In the genomic region with DNA sequence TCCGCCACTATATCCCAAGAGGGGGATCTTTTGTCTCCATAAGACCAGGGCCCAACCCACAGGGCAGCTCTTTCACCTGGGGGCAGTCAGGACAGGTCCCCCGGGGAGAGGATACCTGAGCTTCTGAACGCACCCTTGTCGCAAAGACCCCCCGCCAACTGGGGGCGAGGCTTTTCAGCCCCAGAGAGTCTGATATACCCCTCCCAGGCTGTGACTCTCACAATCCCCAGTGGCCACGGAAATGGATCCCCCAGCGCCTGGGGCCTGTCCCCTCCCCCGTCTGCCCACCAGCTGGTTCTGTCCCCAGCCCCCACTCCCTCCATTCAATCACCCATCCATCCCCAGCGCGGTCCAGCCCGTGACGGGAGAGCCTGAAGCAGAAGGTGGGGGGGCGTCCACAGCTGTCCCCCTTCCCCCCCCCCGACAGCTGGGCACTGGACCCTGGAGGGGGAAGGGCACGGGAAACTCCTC, we compare ENCODE assay signal across 1 cellular context.
TF ChIP-seq lines count a peak whose summit lies in the region.

No MANE protein-coding gene starts in this region.

TF ChIP-seq in GM23338, 12 proteins besides CTCF, POLR2A, EP300 and RAD21 (continued from another document):
- TF ChIP-seq, protein P1, sequence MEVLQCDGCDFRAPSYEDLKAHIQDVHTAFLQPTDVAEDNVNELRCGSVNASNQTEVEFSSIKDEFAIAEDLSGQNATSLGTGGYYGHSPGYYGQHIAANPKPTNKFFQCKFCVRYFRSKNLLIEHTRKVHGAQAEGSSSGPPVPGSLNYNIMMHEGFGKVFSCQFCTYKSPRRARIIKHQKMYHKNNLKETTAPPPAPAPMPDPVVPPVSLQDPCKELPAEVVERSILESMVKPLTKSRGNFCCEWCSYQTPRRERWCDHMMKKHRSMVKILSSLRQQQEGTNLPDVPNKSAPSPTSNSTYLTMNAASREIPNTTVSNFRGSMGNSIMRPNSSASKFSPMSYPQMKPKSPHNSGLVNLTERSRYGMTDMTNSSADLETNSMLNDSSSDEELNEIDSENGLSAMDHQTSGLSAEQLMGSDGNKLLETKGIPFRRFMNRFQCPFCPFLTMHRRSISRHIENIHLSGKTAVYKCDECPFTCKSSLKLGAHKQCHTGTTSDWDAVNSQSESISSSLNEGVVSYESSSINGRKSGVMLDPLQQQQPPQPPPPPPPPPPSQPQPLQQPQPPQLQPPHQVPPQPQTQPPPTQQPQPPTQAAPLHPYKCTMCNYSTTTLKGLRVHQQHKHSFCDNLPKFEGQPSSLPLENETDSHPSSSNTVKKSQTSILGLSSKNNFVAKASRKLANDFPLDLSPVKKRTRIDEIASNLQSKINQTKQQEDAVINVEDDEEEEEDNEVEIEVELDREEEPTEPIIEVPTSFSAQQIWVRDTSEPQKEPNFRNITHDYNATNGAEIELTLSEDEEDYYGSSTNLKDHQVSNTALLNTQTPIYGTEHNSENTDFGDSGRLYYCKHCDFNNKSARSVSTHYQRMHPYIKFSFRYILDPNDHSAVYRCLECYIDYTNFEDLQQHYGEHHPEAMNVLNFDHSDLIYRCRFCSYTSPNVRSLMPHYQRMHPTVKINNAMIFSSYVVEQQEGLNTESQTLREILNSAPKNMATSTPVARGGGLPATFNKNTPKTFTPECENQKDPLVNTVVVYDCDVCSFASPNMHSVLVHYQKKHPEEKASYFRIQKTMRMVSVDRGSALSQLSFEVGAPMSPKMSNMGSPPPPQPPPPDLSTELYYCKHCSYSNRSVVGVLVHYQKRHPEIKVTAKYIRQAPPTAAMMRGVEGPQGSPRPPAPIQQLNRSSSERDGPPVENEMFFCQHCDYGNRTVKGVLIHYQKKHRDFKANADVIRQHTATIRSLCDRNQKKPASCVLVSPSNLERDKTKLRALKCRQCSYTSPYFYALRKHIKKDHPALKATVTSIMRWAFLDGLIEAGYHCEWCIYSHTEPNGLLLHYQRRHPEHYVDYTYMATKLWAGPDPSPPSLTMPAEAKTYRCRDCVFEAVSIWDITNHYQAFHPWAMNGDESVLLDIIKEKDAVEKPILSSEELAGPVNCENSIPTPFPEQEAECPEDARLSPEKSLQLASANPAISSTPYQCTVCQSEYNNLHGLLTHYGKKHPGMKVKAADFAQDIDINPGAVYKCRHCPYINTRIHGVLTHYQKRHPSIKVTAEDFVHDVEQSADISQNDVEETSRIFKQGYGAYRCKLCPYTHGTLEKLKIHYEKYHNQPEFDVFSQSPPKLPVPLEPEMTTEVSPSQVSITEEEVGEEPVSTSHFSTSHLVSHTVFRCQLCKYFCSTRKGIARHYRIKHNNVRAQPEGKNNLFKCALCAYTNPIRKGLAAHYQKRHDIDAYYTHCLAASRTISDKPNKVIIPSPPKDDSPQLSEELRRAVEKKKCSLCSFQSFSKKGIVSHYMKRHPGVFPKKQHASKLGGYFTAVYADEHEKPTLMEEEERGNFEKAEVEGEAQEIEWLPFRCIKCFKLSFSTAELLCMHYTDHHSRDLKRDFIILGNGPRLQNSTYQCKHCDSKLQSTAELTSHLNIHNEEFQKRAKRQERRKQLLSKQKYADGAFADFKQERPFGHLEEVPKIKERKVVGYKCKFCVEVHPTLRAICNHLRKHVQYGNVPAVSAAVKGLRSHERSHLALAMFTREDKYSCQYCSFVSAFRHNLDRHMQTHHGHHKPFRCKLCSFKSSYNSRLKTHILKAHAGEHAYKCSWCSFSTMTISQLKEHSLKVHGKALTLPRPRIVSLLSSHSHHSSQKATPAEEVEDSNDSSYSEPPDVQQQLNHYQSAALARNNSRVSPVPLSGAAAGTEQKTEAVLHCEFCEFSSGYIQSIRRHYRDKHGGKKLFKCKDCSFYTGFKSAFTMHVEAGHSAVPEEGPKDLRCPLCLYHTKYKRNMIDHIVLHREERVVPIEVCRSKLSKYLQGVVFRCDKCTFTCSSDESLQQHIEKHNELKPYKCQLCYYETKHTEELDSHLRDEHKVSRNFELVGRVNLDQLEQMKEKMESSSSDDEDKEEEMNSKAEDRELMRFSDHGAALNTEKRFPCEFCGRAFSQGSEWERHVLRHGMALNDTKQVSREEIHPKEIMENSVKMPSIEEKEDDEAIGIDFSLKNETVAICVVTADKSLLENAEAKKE (CRISPR knock-in tag; IDR thresholded peaks at IDR 0.05), result no peak
- TF ChIP-seq POLR2AphosphoS5 (IDR thresholded peaks at IDR 0.05; ENCODE audit: low read depth) (no peak), NANOG (IDR thresholded peaks at IDR 0.05; ENCODE audit: borderline replicate concordance) (no peak), STAT1 (IDR thresholded peaks at IDR 0.05; ENCODE audit: unreplicated experiment) (no peak), JUNB (IDR thresholded peaks at IDR 0.05; ENCODE audit: unreplicated experiment) (no peak), REST (IDR thresholded peaks at IDR 0.05; ENCODE audit: unreplicated experiment) (no peak), ZNF114 (CRISPR knock-in tag; IDR thresholded peaks at IDR 0.05) (no peak), EZH2 (IDR thresholded peaks at IDR 0.05; ENCODE audit: low read depth, unreplicated experiment) (no peak), EZH2phosphoT487 (IDR thresholded peaks at IDR 0.05; ENCODE audit: unreplicated experiment) (no peak), CREB1 (CRISPR knock-in tag; IDR thresholded peaks at IDR 0.05; ENCODE audit: low read depth) (no peak), ZNF331 (CRISPR knock-in tag; IDR thresholded peaks at IDR 0.05; ENCODE audit: low read depth) (no peak)
